ENCODE assay signal across 8 cellular contexts in genomic region chr13:29923554-29924481, GRCh38.
DNase-seq lines count a peak whose midpoint lies in the region; ATAC-seq and TF ChIP-seq lines count a peak whose summit lies in the region.

No MANE protein-coding gene starts in this region.

- DNase-seq in NCI-H146 (lab: John Stamatoyannopoulos, UW) (peak; percentile 29), NCI-H146 treated with DMSO at 0.1 percent for 48 hours (lab: John Stamatoyannopoulos, UW; ENCODE audit: unreplicated experiment) (no peak), NCI-H2196 treated with DMSO at 0.1 percent for 48 hours (lab: John Stamatoyannopoulos, UW; ENCODE audit: unreplicated experiment) (peak; percentile 75), endothelial cell (ENCODE audit: low spot score) (peak; percentile 51)
- DNase-seq in activated CD8-positive, alpha-beta T cell treated with anti-CD3 and anti-CD28 coated beads, Interleukin-2, amount 10 ng/mL, durations not matched to agents 7 days and 5 days, result peak; percentile 50
- DNase-seq in stimulated activated CD8-positive, alpha-beta memory T cell treated with anti-CD3 and anti-CD28 coated beads, Interleukin-4, amount 100 ng/mL, for 24 hours (ENCODE audit: low read depth), result peak; percentile 47

- no peaks in the 10 kb centered on the region for H3K36me3 Mint-ChIP-seq in activated CD8-positive, alpha-beta T cell treated with anti-CD3 and anti-CD28 coated beads, Interleukin-2, amount 10 ng/mL, durations not matched to agents 7 days and 5 days (ENCODE audit: low read depth)
- no peaks in the 10 kb centered on the region for H3K36me3 Mint-ChIP-seq in endothelial cell (ENCODE audit: low read depth, unreplicated experiment)

- peak; percentile 92 for TF ChIP-seq CTCF in endothelial cell (IDR thresholded peaks at IDR 0.05; ENCODE audit: unreplicated experiment)

- no peaks in the 10 kb centered on the region for H3K9me3 Mint-ChIP-seq in activated CD8-positive, alpha-beta T cell treated with anti-CD3 and anti-CD28 coated beads, Interleukin-2, amount 10 ng/mL, durations not matched to agents 7 days and 5 days (ENCODE audit: insufficient read depth)
- no peaks in the 10 kb centered on the region for H3K9me3 Mint-ChIP-seq in endothelial cell (ENCODE audit: unreplicated experiment)

- peaks cover 22% of the 10 kb centered on the region for H3K4me1 Mint-ChIP-seq in activated CD8-positive, alpha-beta T cell treated with anti-CD3 and anti-CD28 coated beads, Interleukin-2, amount 10 ng/mL, durations not matched to agents 7 days and 5 days (ENCODE audit: low read depth)
- peaks cover 3% of the 10 kb centered on the region for H3K4me1 Mint-ChIP-seq in endothelial cell (ENCODE audit: unreplicated experiment)

- H3K4me3 Mint-ChIP-seq in activated CD8-positive, alpha-beta T cell treated with anti-CD3 and anti-CD28 coated beads, Interleukin-2, amount 10 ng/mL, durations not matched to agents 7 days and 5 days, result no peak overlapping the region
- no peak overlapping the region for H3K4me3 Mint-ChIP-seq in endothelial cell (ENCODE audit: unreplicated experiment)

- no peak overlapping the region for H3K27ac Mint-ChIP-seq in activated CD8-positive, alpha-beta T cell treated with anti-CD3 and anti-CD28 coated beads, Interleukin-2, amount 10 ng/mL, durations not matched to agents 7 days and 5 days
- no peak overlapping the region for H3K27ac Mint-ChIP-seq in endothelial cell (ENCODE audit: unreplicated experiment)

- no peaks in the 10 kb centered on the region for H3K9me3 ChIP-seq in mucosa of rectum (ENCODE audit: control insufficient read depth in 2 of 2, low read length in 2 of 2)

- peak overlapping the region in 1 of 2 donors; percentile 17 for H3K4me3 ChIP-seq in mucosa of rectum (ENCODE audit: low read length in 2 of 2)

- no peaks in the 10 kb centered on the region for H3K27me3 ChIP-seq in mucosa of rectum (ENCODE audit: control insufficient read depth in 2 of 2, insufficient read depth in 2 of 2, low read length in 2 of 2)

- H3K27ac ChIP-seq in mucosa of rectum (ENCODE audit: low read depth in 2 of 2, low read length in 2 of 2), result peak overlapping the region; percentile 77 to 87

- H3K9ac ChIP-seq in mucosa of rectum (ENCODE audit: low read depth in 1 of 2, low read length in 2 of 2), result peak overlapping the region; percentile 3 to 27

- POLR2A ChIA-PET in activated CD8-positive, alpha-beta T cell treated with anti-CD3 and anti-CD28 coated beads, Interleukin-2, amount 10 ng/mL, durations not matched to agents 7 days and 5 days (lab: Charles Lee), result no interaction called here

- peaks cover 2% of the 10 kb centered on the region for H3K27me3 Mint-ChIP-seq in activated CD8-positive, alpha-beta T cell treated with anti-CD3 and anti-CD28 coated beads, Interleukin-2, amount 10 ng/mL, durations not matched to agents 7 days and 5 days (ENCODE audit: low read depth)
- peaks cover 3% of the 10 kb centered on the region for H3K27me3 Mint-ChIP-seq in endothelial cell (ENCODE audit: unreplicated experiment)

- peaks cover 26 to 39% of the 10 kb centered on the region in 2 donors for H3K4me1 ChIP-seq in mucosa of rectum (ENCODE audit: control insufficient read depth in 2 of 2, insufficient read depth in 2 of 2, low read length in 2 of 2)

- H3K36me3 ChIP-seq in mucosa of rectum (ENCODE audit: control insufficient read depth in 2 of 2, insufficient read depth in 2 of 2, low read length in 2 of 2), result no peaks in the 10 kb centered on the region

- peak; percentile 44 for ATAC-seq in activated CD8-positive, alpha-beta T cell treated with anti-CD3 and anti-CD28 coated beads, Interleukin-2, amount 10 ng/mL, durations not matched to agents 7 days and 5 days
- no peak for ATAC-seq in HG03342 (IDR thresholded peaks at IDR 0.05; ENCODE audit: unreplicated experiment)

- CTCF ChIA-PET in activated CD8-positive, alpha-beta T cell treated with anti-CD3 and anti-CD28 coated beads, Interleukin-2, amount 10 ng/mL, durations not matched to agents 7 days and 5 days (lab: Charles Lee), result interaction anchor here (0.5 to 7.9 kb wide), 49 partner anchors 9 to 1290 kb away, joined by 3 to 77 read pairs (median 4); partner anchors contain the start of gene UBL3
